Comparison of ENCODE assay signal across 8 cellular contexts in genomic region chr7:103343758-103344452, GRCh38. TPM values are rescaled to one million over a fixed set of nuclear protein-coding genes. Genes with fewer than 3 reads are reported as not detected.
DNase-seq lines count a peak whose midpoint lies in the region; ATAC-seq, FAIRE-seq and TF ChIP-seq lines count a peak whose summit lies in the region.

No MANE protein-coding gene starts in this region.

- peaks cover 19% of the 10 kb centered on the region for H3K36me3 ChIP-seq in CD8-positive, alpha-beta memory T cell (ENCODE audit: insufficient read depth, low read length)
- H3K36me3 ChIP-seq in HUES64 (ENCODE audit: insufficient read depth, low read length) (peaks cover 33% of the 10 kb centered on the region), H1 (ENCODE audit: control insufficient read depth in 2 of 4, insufficient read depth in 4 of 4, low read length in 3 of 4) (peaks cover 9 to 26% (median 21%) of the 10 kb centered on the region in 4 experiments)

- peak; percentile 12 for ATAC-seq in GM19397 (IDR thresholded peaks at IDR 0.05; ENCODE audit: unreplicated experiment)

- no peak overlapping the region for H2AFZ ChIP-seq in H1 (ENCODE audit: low read length)

- H3K4me2 ChIP-seq in H1 (ENCODE audit: insufficient read depth in 1 of 2, low read depth in 2 of 2, low read length in 2 of 2): peak overlapping the region; percentile 81 to 100

- no peak overlapping the region for H2AK5ac ChIP-seq in H1 (ENCODE audit: low read depth, low read length)

- H4K91ac ChIP-seq in H1 (replicated peaks; ENCODE audit: insufficient read length, low read length): no peak overlapping the region

- no peaks in the 10 kb centered on the region for H3K9me3 ChIP-seq in CD8-positive, alpha-beta memory T cell (ENCODE audit: low read length)
- H3K9me3 ChIP-seq in HUES64 (ENCODE audit: insufficient read depth, low read depth, low read length) (no peaks in the 10 kb centered on the region), H1 (ENCODE audit: insufficient read depth in 2 of 2, low read depth in 1 of 2, low read length in 1 of 2) (no peaks in the 10 kb centered on the region)

- peaks cover 2% of the 10 kb centered on the region in 2 experiments for H4K20me1 ChIP-seq in H1 (replicated peaks in 1 of 2; ENCODE audit: control insufficient read depth in 1 of 2, insufficient read depth in 2 of 2, low read length in 2 of 2)

- CTCF ChIA-PET in CD8-positive, alpha-beta memory T cell (lab: Charles Lee): no interaction called here
- CTCF ChIA-PET in H1 (lab: Charles Lee; ENCODE audit: partially characterized antibody): interaction anchor here (0.8 kb wide), 1 partner anchor 15 kb away, joined by 4 read pairs; no protein-coding TSS in a partner anchor

- H3K18ac ChIP-seq in H1 (ENCODE audit: extremely low read depth, low read length): peak overlapping the region; percentile 76; the same call in 1 of the 2 replicates

- POLR2A ChIA-PET in CD8-positive, alpha-beta memory T cell (lab: Charles Lee): interaction anchor here (0.6 to 1.2 kb wide), 3 partner anchors 8 to 46 kb away, joined by 3 read pairs; no protein-coding TSS in a partner anchor
- POLR2A ChIA-PET in H1 (lab: Charles Lee; ENCODE audit: partially characterized antibody): interaction anchor here (1.0 to 2.0 kb wide), 5 partner anchors 14 to 47 kb away, joined by 3 to 6 read pairs (median 5); partner anchors contain the start of gene PMPCB

- H3K27ac ChIP-seq in CD8-positive, alpha-beta memory T cell (ENCODE audit: low read depth, low read length): peak overlapping the region; percentile 95
- H3K27ac ChIP-seq in HUES64 (ENCODE audit: low read depth, low read length): peak overlapping the region; percentile 77
- peak overlapping the region; percentile 72 for H3K27ac ChIP-seq in H1 (ENCODE audit: low read depth, low read length)
- H3K27ac ChIP-seq in substantia nigra (ENCODE audit: low read depth, low read length, poor library complexity, severe bottlenecking): peak overlapping the region; percentile 75

- peak overlapping the region; percentile 95 to 99 (median 99) for H3K4me3 Mint-ChIP-seq in CD8-positive, alpha-beta memory T cell

- TF ChIP-seq EP300 in H1 (IDR thresholded peaks at IDR 0.05; ENCODE audit: borderline replicate concordance in 1 of 2, low read depth in 2 of 2, low read length in 2 of 2): no peak

- H3K56ac ChIP-seq in H1 (replicated peaks; ENCODE audit: insufficient read length, low read depth, low read length): peak overlapping the region; percentile 66

- H3K4ac ChIP-seq in H1 (replicated peaks; ENCODE audit: insufficient read length, low read depth, low read length): peak overlapping the region; percentile 57

- peak overlapping the region; percentile 96 to 100 (median 98) for H3K27ac Mint-ChIP-seq in CD8-positive, alpha-beta memory T cell

- peaks cover 35% of the 10 kb centered on the region for H3K4me1 ChIP-seq in CD8-positive, alpha-beta memory T cell (ENCODE audit: insufficient read depth, low read length)
- H3K4me1 ChIP-seq in HUES64 (ENCODE audit: insufficient read depth, low read length): 0 out of 2 replicates have a peak, but pooled peaks cover 7% of the 10 kb centered on the region
- peaks cover 0 to 8% (median 2%) of the 10 kb centered on the region in 4 experiments; a peak in 2 of 7 replicates for H3K4me1 ChIP-seq in H1 (replicated peaks in 1 of 4; ENCODE audit: control insufficient read depth in 3 of 4, insufficient read depth in 4 of 4, low read length in 3 of 4)

- no peak for TF ChIP-seq CTCF in H1 (IDR thresholded peaks at IDR 0.05; ENCODE audit: control extremely low read depth in 1 of 3, insufficient read depth in 1 of 3, low read depth in 1 of 3, low read length in 3 of 3)

- peak in 3 of 5 donors; percentile 14 to 55 (median 15) for DNase-seq in CD8-positive, alpha-beta memory T cell
- DNase-seq in activated CD4-positive, alpha-beta T cell treated with anti-CD3 and anti-CD28 coated beads for 24 hours (ENCODE audit: low read depth in 2 of 2): peak; percentile 4 to 20
- no peak for DNase-seq in H1 (ENCODE audit: low read depth in 1 of 2, low spot score in 2 of 2)
- DNase-seq in myocyte (ENCODE audit: low read depth): peak; percentile 46
- DNase-seq in substantia nigra (lab: John Stamatoyannopoulos, UW): peak in 10 of 49 donors; percentile 19 to 60 (median 30)
- DNase-seq in GM19238 (ENCODE audit: insufficient read length, low spot score): no peak

- no peak overlapping the region for H3K14ac ChIP-seq in H1 (ENCODE audit: insufficient read length)

- 2% methylated on average over 26 of the region's 26 CpGs for WGBS in HUES64
- 4% methylated on average over 26 of the region's 26 CpGs; no CpG with 5 or more reads in 1 of the 2 experiments for WGBS in H1 (ENCODE audit: extremely low coverage in 1 of 2, insufficient coverage in 1 of 2, insufficient read length in 1 of 2, insufficient replicate concordance in 2 of 2, low coverage in 1 of 2, low lambda C conversion rate in 2 of 2, missing lambda C conversion rate in 1 of 2), 2 experiments

- H2BK20ac ChIP-seq in H1 (ENCODE audit: low read length): no peak overlapping the region

- H3K9ac ChIP-seq in HUES64 (ENCODE audit: low read depth, low read length) (peak overlapping the region; percentile 94), H1 (replicated peaks in 1 of 4; ENCODE audit: extremely low read depth in 1 of 4, low read depth in 3 of 4, low read length in 3 of 4) (peak overlapping the region; percentile 82 to 98 (median 94))

- peaks cover 6 to 55% (median 10%) of the 10 kb centered on the region in 3 donors for H3K36me3 Mint-ChIP-seq in CD8-positive, alpha-beta memory T cell

- no peak overlapping the region for H3K23ac ChIP-seq in H1 (ENCODE audit: insufficient read length)

- H3K79me2 ChIP-seq in H1 (ENCODE audit: control insufficient read depth in 1 of 2, insufficient read depth in 2 of 2, low read length in 2 of 2): peaks cover 24 to 66% of the 10 kb centered on the region in 2 experiments

- no peak for TF ChIP-seq RAD21 in H1 (IDR thresholded peaks at IDR 0.05 in 1 of 2, conservative IDR thresholded peaks at IDR 0.05 in 1 of 2; ENCODE audit: low read depth in 2 of 2, low read length in 2 of 2)

- H3K23me2 ChIP-seq in H1 (ENCODE audit: low read depth, low read length): peaks cover 8% of the 10 kb centered on the region

- peaks cover 64 to 82% (median 80%) of the 10 kb centered on the region in 3 donors for H3K4me1 Mint-ChIP-seq in CD8-positive, alpha-beta memory T cell

- no peaks in the 10 kb centered on the region for H3K27me3 Mint-ChIP-seq in CD8-positive, alpha-beta memory T cell

- peak overlapping the region; percentile 87 for H3K4me3 ChIP-seq in CD8-positive, alpha-beta memory T cell (ENCODE audit: low read length)
- H3K4me3 ChIP-seq in HUES64 (ENCODE audit: low read length) (peak overlapping the region; percentile 82), H1 (ENCODE audit: extremely low read depth in 1 of 4, insufficient read depth in 2 of 4, low read depth in 3 of 4, low read length in 4 of 4) (peak overlapping the region; percentile 83 to 99 (median 90))

- no peaks in the 10 kb centered on the region for H3K27me3 ChIP-seq in CD8-positive, alpha-beta memory T cell (ENCODE audit: insufficient read depth, low read length, poor library complexity, severe bottlenecking)
- H3K27me3 ChIP-seq in HUES64 (ENCODE audit: insufficient read depth, low read length) (no peaks in the 10 kb centered on the region), H1 (replicated peaks in 1 of 4; ENCODE audit: control insufficient read depth in 3 of 4, extremely low read depth in 1 of 4, insufficient read depth in 3 of 4, low read length in 3 of 4) (no peaks in the 10 kb centered on the region)

- H4K8ac ChIP-seq in H1 (ENCODE audit: extremely low read depth, insufficient read depth, low read length): peak overlapping the region; percentile 98; the same call in 1 of the 2 replicates

- peaks cover 13% of the 10 kb centered on the region; the same call in 1 of the 2 replicates for H3K79me1 ChIP-seq in H1 (ENCODE audit: low read depth, low read length)

- H2BK12ac ChIP-seq in H1 (ENCODE audit: low read depth, low read length): no peak overlapping the region; the same call in 1 of the 2 replicates

- no peak overlapping the region for H2BK15ac ChIP-seq in H1 (ENCODE audit: low read length)

- peak overlapping the region; percentile 66 for H2BK5ac ChIP-seq in H1 (ENCODE audit: low read depth, low read length)

- no peak; a peak in 1 of 3 replicates for TF ChIP-seq POLR2A in H1 (IDR thresholded peaks at IDR 0.05; ENCODE audit: control extremely low read depth in 1 of 2, low read depth in 2 of 2, low read length in 2 of 2)

- peak overlapping the region; percentile 81 for H4K5ac ChIP-seq in H1 (ENCODE audit: insufficient read length, low read depth, low read length)

- H2BK120ac ChIP-seq in H1 (replicated peaks; ENCODE audit: low read depth, low read length): no peak overlapping the region

- no peak for FAIRE-seq in H1 (lab: Jason Lieb, UNC)

- H3K9me3 Mint-ChIP-seq in CD8-positive, alpha-beta memory T cell: no peaks in the 10 kb centered on the region

RNA-seq across cellular contexts. Expression of gene DNAJC2, which starts 0.7 kb away (rescaled TPM):
- 10 to 100 TPM; 59.6 to 60.0 TPM for total RNA-seq in CD8-positive, alpha-beta memory T cell
- polyA plus RNA-seq in CD8-positive, alpha-beta memory T cell: 25.5 TPM
- polyA plus RNA-seq in HUES64 (2013, experiment 1 of 2): 44.1 TPM
- 39.9 TPM for polyA plus RNA-seq in HUES64 (2013, experiment 2 of 2)
- 42.2 and 44.2 TPM in 2 replicates for total RNA-seq in H1 (2021; fragmentation: NEBNext Ultra II Directional; extraction: Animal tissue kit (Norgen Biotek cat#: 25700))
- polyA plus RNA-seq in H1 (2011; rRNA removed): 5.8 and 9.8 TPM in 2 replicates
- 15.4 TPM for polyA plus RNA-seq in H1 (2011; cell fraction: cytosol; rRNA removed)
- polyA plus RNA-seq in H1 (2011; cell fraction: nucleus; rRNA removed): 14.1 TPM
- 30.4 to 45.7 TPM (median 32.2 TPM) in 4 replicates for polyA plus RNA-seq in H1 (2012, experiment 1 of 2)
- polyA plus RNA-seq in H1 (2012, experiment 2 of 2): 3.4 TPM
- polyA plus RNA-seq in H1 (2013, experiment 1 of 2): 67.7 TPM
- 66.6 TPM for polyA plus RNA-seq in H1 (2013, experiment 2 of 2)
- polyA minus RNA-seq in H1 (2011; rRNA and poly(A)+ RNA removed): 6.1 and 8.8 TPM in 2 replicates
- polyA minus RNA-seq in H1 (2011; cell fraction: cytosol; rRNA and poly(A)+ RNA removed): 7.6 TPM
- polyA minus RNA-seq in H1 (2011; cell fraction: nucleus; rRNA and poly(A)+ RNA removed): 34.7 TPM
- total RNA-seq in myocyte: 34.4 and 38.8 TPM in 2 replicates
- polyA plus RNA-seq in myocyte (2012): 17.3 TPM

RNA-seq across cellular contexts. Expression of gene PSMC2, which starts 3.5 kb away (rescaled TPM):
- 100 to 1,000 TPM; 203 to 209 TPM for total RNA-seq in CD8-positive, alpha-beta memory T cell
- polyA plus RNA-seq in CD8-positive, alpha-beta memory T cell: 107 TPM
- polyA plus RNA-seq in HUES64 (2013, experiment 1 of 2): 162 TPM
- 152 TPM for polyA plus RNA-seq in HUES64 (2013, experiment 2 of 2)
- 139 and 141 TPM in 2 replicates for total RNA-seq in H1 (2021; fragmentation: NEBNext Ultra II Directional; extraction: Animal tissue kit (Norgen Biotek cat#: 25700))
- polyA plus RNA-seq in H1 (2011; rRNA removed): 50.5 and 80.9 TPM in 2 replicates
- polyA plus RNA-seq in H1 (2011; cell fraction: cytosol; rRNA removed): 129 TPM
- polyA plus RNA-seq in H1 (2011; cell fraction: nucleus; rRNA removed): 26.6 TPM
- polyA plus RNA-seq in H1 (2012, experiment 1 of 2): 157 to 237 TPM (median 169 TPM) in 4 replicates
- 17.2 TPM for polyA plus RNA-seq in H1 (2012, experiment 2 of 2)
- 117 TPM for polyA plus RNA-seq in H1 (2013, experiment 1 of 2)
- polyA plus RNA-seq in H1 (2013, experiment 2 of 2): 113 TPM
- polyA minus RNA-seq in H1 (2011; rRNA and poly(A)+ RNA removed): 72.9 and 101 TPM in 2 replicates
- 52.1 TPM for polyA minus RNA-seq in H1 (2011; cell fraction: cytosol; rRNA and poly(A)+ RNA removed)
- 45.0 TPM for polyA minus RNA-seq in H1 (2011; cell fraction: nucleus; rRNA and poly(A)+ RNA removed)
- 280 and 306 TPM in 2 replicates for total RNA-seq in myocyte
- polyA plus RNA-seq in myocyte (2012): 198 TPM

RNA-seq across cellular contexts. Expression of gene PMPCB, which starts 46.7 kb away (rescaled TPM):
- total RNA-seq in CD8-positive, alpha-beta memory T cell: 10 to 100 TPM; 81.9 to 82.5 TPM
- 63.4 TPM for polyA plus RNA-seq in CD8-positive, alpha-beta memory T cell
- 62.6 TPM for polyA plus RNA-seq in HUES64 (2013, experiment 1 of 2)
- polyA plus RNA-seq in HUES64 (2013, experiment 2 of 2): 68.7 TPM
- total RNA-seq in H1 (2021; fragmentation: NEBNext Ultra II Directional; extraction: Animal tissue kit (Norgen Biotek cat#: 25700)): 81.2 and 83.5 TPM in 2 replicates
- polyA plus RNA-seq in H1 (2011; rRNA removed): 33.0 and 60.6 TPM in 2 replicates
- polyA plus RNA-seq in H1 (2011; cell fraction: cytosol; rRNA removed): 73.5 TPM
- 35.2 TPM for polyA plus RNA-seq in H1 (2011; cell fraction: nucleus; rRNA removed)
- polyA plus RNA-seq in H1 (2012, experiment 1 of 2): 84.6 to 117 TPM (median 89.3 TPM) in 4 replicates
- polyA plus RNA-seq in H1 (2012, experiment 2 of 2): 11.4 TPM
- polyA plus RNA-seq in H1 (2013, experiment 1 of 2): 55.6 TPM
- 53.8 TPM for polyA plus RNA-seq in H1 (2013, experiment 2 of 2)
- polyA minus RNA-seq in H1 (2011; rRNA and poly(A)+ RNA removed): 46.7 and 58.1 TPM in 2 replicates
- polyA minus RNA-seq in H1 (2011; cell fraction: cytosol; rRNA and poly(A)+ RNA removed): 23.1 TPM
- polyA minus RNA-seq in H1 (2011; cell fraction: nucleus; rRNA and poly(A)+ RNA removed): 33.9 TPM
- 88.8 and 101 TPM in 2 replicates for total RNA-seq in myocyte
- 52.1 TPM for polyA plus RNA-seq in myocyte (2012)

Comparison
In these comparisons a context has a peak if more than half of its experiments do, and no peak if none do; other contexts are left out.
1. DNase-seq: peak in CD8-positive, alpha-beta memory T cell (3 of 5), activated CD4-positive, alpha-beta T cell treated with anti-CD3 and anti-CD28 coated beads for 24 hours (2 of 2) and myocyte (single experiment); none in H1 (0 of 2) and GM19238 (single experiment).
2. Peak in every context shown above with its lines, with median percentiles within 50 percentile points of each other: H3K27ac ChIP-seq and H3K4me3 ChIP-seq.